6 cellular contexts compared by ENCODE assay signal in the genomic region with DNA sequence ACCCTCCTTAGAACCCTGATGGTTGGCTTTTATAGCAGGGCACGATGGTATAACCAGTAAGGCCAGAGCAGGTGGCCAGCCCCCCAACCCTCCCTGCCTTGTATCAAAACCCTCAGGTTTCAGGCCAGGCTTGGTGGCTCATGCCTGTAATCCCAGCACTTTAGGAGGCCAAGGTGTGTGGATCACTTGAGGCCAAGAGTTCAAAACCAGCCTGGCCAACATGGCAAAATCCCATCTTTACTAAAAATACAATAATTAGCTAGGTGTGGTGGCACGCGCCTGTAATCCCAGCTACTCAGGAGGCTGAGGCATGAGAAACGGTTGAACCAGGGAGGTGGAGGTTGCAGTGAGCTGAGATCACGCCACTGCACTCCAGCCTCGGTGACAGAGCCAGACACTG. TPM values are rescaled to one million over a fixed set of nuclear protein-coding genes. Genes with fewer than 3 reads are reported as not detected.
"Had no signal": no experiment of that assay in that cellular context is flagged by ENCODE, and none has a peak within 500 bp of the region (broad histone marks: within the 10 kb centered on the region; RNA-seq: fewer than 3 reads in every experiment).

No MANE protein-coding gene starts in this region.

RNA-seq across cellular contexts. Expression of a gene that starts 50.0 kb away (rescaled TPM):
- total RNA-seq: OCI-LY7, Peyer's patch, Right ventricle myocardium inferior, Right ventricle myocardium superior, SJSA1, SK-MEL-5 had no signal
